Comparison of ENCODE assay signal across 9 cellular contexts in genomic region chr6:41177695-41178094, GRCh38. TPM values are rescaled to one million over a fixed set of nuclear protein-coding genes. Genes with fewer than 3 reads are reported as not detected.
"Had no signal": no experiment of that assay in that cellular context is flagged by ENCODE, and none has a peak within 500 bp of the region (broad histone marks: within the 10 kb centered on the region; RNA-seq: fewer than 3 reads in every experiment).

No MANE protein-coding gene starts in this region.

- H3K4me3 ChIP-seq: GM12878 had no signal

- ATAC-seq: GM12878 had no signal

- DNase-seq: GDM1, GF-D8 had no signal

- FAIRE-seq: G401.6, GM12878, GM12891, GM12892, GM18507, GM19239 had no signal

RNA-seq across cellular contexts. Expression of gene TREM2, which starts 14.8 kb away (rescaled TPM):
- total RNA-seq: G401, GM12878 had no signal
- polyA plus RNA-seq: GM12878 had no signal

RNA-seq across cellular contexts. Expression of gene TREML2, which starts 23.3 kb away (rescaled TPM):
- total RNA-seq: G401 had no signal

RNA-seq across cellular contexts. Expression of gene TREML1, which starts 23.5 kb away (rescaled TPM):
- total RNA-seq: G401, GM12878 had no signal

RNA-seq across cellular contexts. Expression of gene TREML4, which starts 50.5 kb away (rescaled TPM):
- total RNA-seq: G401, GM12878 had no signal
- polyA plus RNA-seq: GM12878 had no signal
